8 cellular contexts compared by ENCODE assay signal in genomic region chr18:53698907-53699306, GRCh38.
A peak's percentile ranks its signal among the peaks of the same experiment; 100 is the strongest.
DNase-seq lines count a peak whose midpoint lies in the region; ATAC-seq and TF ChIP-seq lines count a peak whose summit lies in the region.

No MANE protein-coding gene starts in this region.

- H3K27ac Mint-ChIP-seq in endothelial cell (ENCODE audit: unreplicated experiment): no peak overlapping the region
- peak overlapping the region; percentile 33 for H3K27ac Mint-ChIP-seq in nephron progenitor cell
- no peak overlapping the region for H3K27ac Mint-ChIP-seq in activated CD4-positive, alpha-beta T cell treated with anti-CD3 and anti-CD28 coated beads, Interleukin-2, amount 10 ng/mL, durations not matched to agents 7 days and 5 days

- TF ChIP-seq CTCF in BJ (IDR thresholded peaks at IDR 0.05; ENCODE audit: insufficient read depth, low read depth, low read length) (peak; percentile 63), endothelial cell (IDR thresholded peaks at IDR 0.05; ENCODE audit: unreplicated experiment) (no peak), nephron progenitor cell (IDR thresholded peaks at IDR 0.05) (peak; percentile 47)

- H3K4me3 ChIP-seq in BJ (ENCODE audit: low read depth, low read length): no peak overlapping the region

- H3K27me3 ChIP-seq in BJ (ENCODE audit: control insufficient read depth, insufficient read depth, low read length): no peaks in the 10 kb centered on the region

- no peak for DNase-seq in BJ (ENCODE audit: low read depth)
- peak; percentile 36 for DNase-seq in NCI-H510A (lab: John Stamatoyannopoulos, UW)
- peak; percentile 56 for DNase-seq in endothelial cell (ENCODE audit: low spot score)
- DNase-seq in nephron progenitor cell: peak; percentile 41
- DNase-seq in NCI-H526 treated with DMSO at 0.1 percent for 48 hours (lab: John Stamatoyannopoulos, UW): no peak
- no peak for DNase-seq in activated CD4-positive, alpha-beta T cell treated with anti-CD3 and anti-CD28 coated beads, Interleukin-2, amount 10 ng/mL, durations not matched to agents 7 days and 5 days

- peaks cover 6% of the 10 kb centered on the region for H3K4me1 Mint-ChIP-seq in endothelial cell (ENCODE audit: unreplicated experiment)
- H3K4me1 Mint-ChIP-seq in nephron progenitor cell: peaks cover 16% of the 10 kb centered on the region
- no peaks in the 10 kb centered on the region for H3K4me1 Mint-ChIP-seq in activated CD4-positive, alpha-beta T cell treated with anti-CD3 and anti-CD28 coated beads, Interleukin-2, amount 10 ng/mL, durations not matched to agents 7 days and 5 days

- H3K27me3 Mint-ChIP-seq in endothelial cell (ENCODE audit: unreplicated experiment): no peaks in the 10 kb centered on the region
- no peaks in the 10 kb centered on the region for H3K27me3 Mint-ChIP-seq in nephron progenitor cell (ENCODE audit: low read depth, poor library complexity)
- H3K27me3 Mint-ChIP-seq in activated CD4-positive, alpha-beta T cell treated with anti-CD3 and anti-CD28 coated beads, Interleukin-2, amount 10 ng/mL, durations not matched to agents 7 days and 5 days: no peaks in the 10 kb centered on the region

- ATAC-seq in GM21360 (IDR thresholded peaks at IDR 0.05; ENCODE audit: unreplicated experiment) (peak; percentile 58), HG02973 (IDR thresholded peaks at IDR 0.05; ENCODE audit: unreplicated experiment) (no peak)

- POLR2A ChIA-PET in BJ (lab: Charles Lee): no interaction called here
- POLR2A ChIA-PET in activated CD4-positive, alpha-beta T cell treated with anti-CD3 and anti-CD28 coated beads, Interleukin-2, amount 10 ng/mL, durations not matched to agents 7 days and 5 days (lab: Charles Lee): no interaction called here

- CTCF ChIA-PET in BJ (lab: Yijun Ruan, JAX): interaction anchor here (0.6 to 1.9 kb wide), 11 partner anchors 10 to 431 kb away, joined by 3 to 13 read pairs (median 3); no protein-coding TSS in a partner anchor
- CTCF ChIA-PET in activated CD4-positive, alpha-beta T cell treated with anti-CD3 and anti-CD28 coated beads, Interleukin-2, amount 10 ng/mL, durations not matched to agents 7 days and 5 days (lab: Charles Lee): no interaction called here

- H3K9me3 Mint-ChIP-seq in endothelial cell (ENCODE audit: unreplicated experiment) (no peaks in the 10 kb centered on the region), nephron progenitor cell (no peaks in the 10 kb centered on the region)
- no peaks in the 10 kb centered on the region for H3K9me3 Mint-ChIP-seq in activated CD4-positive, alpha-beta T cell treated with anti-CD3 and anti-CD28 coated beads, Interleukin-2, amount 10 ng/mL, durations not matched to agents 7 days and 5 days

- H3K36me3 Mint-ChIP-seq in endothelial cell (ENCODE audit: low read depth, unreplicated experiment) (no peaks in the 10 kb centered on the region), nephron progenitor cell (ENCODE audit: low read depth) (no peaks in the 10 kb centered on the region)
- no peaks in the 10 kb centered on the region for H3K36me3 Mint-ChIP-seq in activated CD4-positive, alpha-beta T cell treated with anti-CD3 and anti-CD28 coated beads, Interleukin-2, amount 10 ng/mL, durations not matched to agents 7 days and 5 days (ENCODE audit: low read depth)

- H3K36me3 ChIP-seq in BJ (ENCODE audit: control insufficient read depth, insufficient read depth, low read length): no peaks in the 10 kb centered on the region

- H3K4me3 Mint-ChIP-seq in endothelial cell (ENCODE audit: unreplicated experiment): no peak overlapping the region
- no peak overlapping the region for H3K4me3 Mint-ChIP-seq in nephron progenitor cell
- H3K4me3 Mint-ChIP-seq in activated CD4-positive, alpha-beta T cell treated with anti-CD3 and anti-CD28 coated beads, Interleukin-2, amount 10 ng/mL, durations not matched to agents 7 days and 5 days: no peak overlapping the region

Comparison
In these comparisons a context has a peak if more than half of its experiments do, and no peak if none do; other contexts are left out.
1. DNase-seq: peak in NCI-H510A (single experiment), endothelial cell (single experiment) and nephron progenitor cell (single experiment); none in BJ (single experiment), NCI-H526 treated with DMSO at 0.1 percent for 48 hours (single experiment) and activated CD4-positive, alpha-beta T cell treated with anti-CD3 and anti-CD28 coated beads, Interleukin-2, amount 10 ng/mL, durations not matched to agents 7 days and 5 days (single experiment).